In the genomic region with DNA sequence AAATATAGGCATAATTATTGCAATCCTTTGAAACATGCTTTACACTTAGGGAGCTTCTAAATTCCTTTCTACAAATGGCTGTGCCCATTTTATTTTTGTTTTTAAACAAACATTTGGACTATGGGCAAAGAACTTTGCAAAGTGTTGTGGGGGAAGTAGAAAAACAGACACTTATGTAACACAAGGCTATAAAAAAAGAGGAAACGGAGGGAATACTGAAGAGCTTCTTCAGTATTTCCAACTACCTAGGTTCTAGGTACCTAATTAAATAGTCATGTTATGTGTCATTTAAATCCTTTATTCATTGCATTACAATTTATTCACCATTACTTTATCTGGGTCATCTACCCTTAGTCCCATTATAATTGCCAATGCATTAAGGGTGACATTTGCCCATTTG, we compare ENCODE assay signal across 19 cellular contexts. TPM values are rescaled to one million over a fixed set of nuclear protein-coding genes. Genes with fewer than 3 reads are reported as not detected.
"Had no signal": no experiment of that assay in that cellular context is flagged by ENCODE, and none has a peak within 500 bp of the region (broad histone marks: within the 10 kb centered on the region; RNA-seq: fewer than 3 reads in every experiment).

No MANE protein-coding gene starts in this region.

- DNase-seq: activated CD4-positive, alpha-beta T cell treated with anti-CD3 and anti-CD28 coated beads, Interleukin-2, amount 50 U/mL, for 1 hour; activated CD4-positive, CD25-positive, alpha-beta regulatory T cell treated with anti-CD3 and anti-CD28 coated beads, Interleukin-2, amount 50 U/mL, for 72 hours; activated CD8-positive, alpha-beta memory T cell treated with anti-CD3 and anti-CD28 coated beads, Interleukin-2, amount 50 U/mL, for 4 hours; activated effector memory CD4-positive, alpha-beta T cell treated with Interleukin-2 at 50 U/mL for 16 hours; activated naive CD4-positive, alpha-beta T cell treated with anti-CD3 and anti-CD28 coated beads, Interleukin-2, amount 10 ng/mL, durations not matched to agents 7 days and 5 days; activated naive CD8-positive, alpha-beta T cell treated with anti-CD3 and anti-CD28 coated beads, Interleukin-2, amount 50 U/mL, for 24 hours; activated T-cell treated with anti-CD3 and anti-CD28 coated beads, Interleukin-2, amount 50 U/mL, for 4 hours; anterior cingulate cortex; caudate nucleus; dorsolateral prefrontal cortex; foreskin fibroblast; mesenchymal stem cell; naive thymus-derived CD4-positive, alpha-beta T cell; sigmoid colon; stimulated activated CD4-positive, alpha-beta T cell treated with anti-CD3 and anti-CD28 coated beads, Interleukin-4, amount 100 ng/mL, for 24 hours; stomach; T-helper 9 cell; trophoblast cell had no signal

- ATAC-seq: activated naive CD8-positive, alpha-beta T cell treated with anti-CD3 and anti-CD28 coated beads, Interleukin-2, amount 50 U/mL, for 24 hours; activated T-cell treated with anti-CD3 and anti-CD28 coated beads, Interleukin-2, amount 50 U/mL, for 4 hours; naive thymus-derived CD4-positive, alpha-beta T cell; stimulated activated effector memory CD8-positive, alpha-beta T cell treated with anti-CD3 and anti-CD28 coated beads, Interleukin-12 subunit alpha, Interleukin-12 subunit beta, amount 100 ng/mL, for 72 hours had no signal

RNA-seq across cellular contexts. Expression of gene MSRB3, which starts 1.6 kb away (rescaled TPM):
- polyA plus RNA-seq: naive thymus-derived CD4-positive, alpha-beta T cell had no signal
